In genomic region chr3:40290396-40290795, GRCh38 we compare ENCODE assay signal across 18 cellular contexts. TPM values are rescaled to one million over a fixed set of nuclear protein-coding genes. Genes with fewer than 3 reads are reported as not detected.
DNase-seq lines count a peak whose midpoint lies in the region; ATAC-seq and TF ChIP-seq lines count a peak whose summit lies in the region.
"Had no signal": no experiment of that assay in that cellular context is flagged by ENCODE, and none has a peak within 500 bp of the region (broad histone marks: within the 10 kb centered on the region; RNA-seq: fewer than 3 reads in every experiment).

No MANE protein-coding gene starts in this region.

- peak; percentile 46 for ATAC-seq in naive thymus-derived CD4-positive, alpha-beta T cell

- DNase-seq in H7 (peak; percentile 17), OCI-M1 (lab: John Stamatoyannopoulos, UW) (peak; percentile 20), endodermal cell (peak; percentile 71), CD14-positive monocyte (ENCODE audit: low spot score) (no peak), C1 segment of cervical spinal cord (lab: John Stamatoyannopoulos, UW) (no peak)
- DNase-seq in naive thymus-derived CD4-positive, alpha-beta T cell = no peak
- DNase-seq in activated T-helper 1 cell treated with anti-CD3 and anti-CD28 coated beads, Interleukin-12 subunit alpha, Interleukin-12 subunit beta, Interleukin-2, Interleukin-4 antibody, amounts not matched to agents 30 ng/mL and 10 ng/mL and 1 ng/mL, durations not matched to agents 14 hours and 24 hours and 36 hours (ENCODE audit: low spot score) = no peak
- DNase-seq: activated CD8-positive, alpha-beta memory T cell treated with anti-CD3 and anti-CD28 coated beads for 24 hours; activated naive CD8-positive, alpha-beta T cell treated with anti-CD3 and anti-CD28 coated beads, Interleukin-2, amount 10 ng/mL, durations not matched to agents 7 days and 5 days; cerebellar nuclear complex; GM23248; kidney glomerular epithelial cell; NCI-H1694 treated with DMSO at 0.1 percent for 48 hours; NCI-H69; stimulated activated CD4-positive, alpha-beta T cell treated with anti-CD3 and anti-CD28 coated beads, Interleukin-1b, Interleukin-23, amount 100 ng/mL, for 48 hours; uterus had no signal

- no peak overlapping the region for H3K27ac Mint-ChIP-seq in endodermal cell
- peak overlapping the region in 1 of 9 donors; percentile 36 for H3K27ac Mint-ChIP-seq in naive thymus-derived CD4-positive, alpha-beta T cell
- H3K27ac Mint-ChIP-seq in CD14-positive monocyte = no peak overlapping the region
- no peak overlapping the region for H3K27ac Mint-ChIP-seq in activated T-helper 1 cell treated with anti-CD3 and anti-CD28 coated beads, Interleukin-12 subunit alpha, Interleukin-12 subunit beta, Interleukin-2, Interleukin-4 antibody, amounts not matched to agents 30 ng/mL and 10 ng/mL and 1 ng/mL, durations not matched to agents 14 hours and 24 hours and 36 hours
- H3K27ac Mint-ChIP-seq: activated naive CD8-positive, alpha-beta T cell treated with anti-CD3 and anti-CD28 coated beads, Interleukin-2, amount 10 ng/mL, durations not matched to agents 7 days and 5 days; progenitor cell of endocrine pancreas; T-helper 2 cell treated with Interferon-gamma antibody and Interleukin-4, amounts not matched to agents 5 μg/mL and 100 μg/mL, for 36 hours had no signal

- no peak overlapping the region for H3K27ac ChIP-seq in endodermal cell (ENCODE audit: low read depth, low read length)
- no peak overlapping the region for H3K27ac ChIP-seq in naive thymus-derived CD4-positive, alpha-beta T cell (ENCODE audit: low read depth, low read length)
- H3K27ac ChIP-seq: GM23248, uterus had no signal

- no peak for TF ChIP-seq CTCF in endodermal cell (conservative IDR thresholded peaks at IDR 0.05)
- TF ChIP-seq CTCF in CD14-positive monocyte (IDR thresholded peaks at IDR 0.05) = no peak

- H3K4me3 Mint-ChIP-seq in endodermal cell (no peak overlapping the region), CD14-positive monocyte (no peak overlapping the region)
- H3K4me3 Mint-ChIP-seq in naive thymus-derived CD4-positive, alpha-beta T cell = no peak overlapping the region
- H3K4me3 Mint-ChIP-seq in activated T-helper 1 cell treated with anti-CD3 and anti-CD28 coated beads, Interleukin-12 subunit alpha, Interleukin-12 subunit beta, Interleukin-2, Interleukin-4 antibody, amounts not matched to agents 30 ng/mL and 10 ng/mL and 1 ng/mL, durations not matched to agents 14 hours and 24 hours and 36 hours = no peak overlapping the region
- H3K4me3 Mint-ChIP-seq: activated naive CD8-positive, alpha-beta T cell treated with anti-CD3 and anti-CD28 coated beads, Interleukin-2, amount 10 ng/mL, durations not matched to agents 7 days and 5 days; T-helper 2 cell treated with Interferon-gamma antibody and Interleukin-4, amounts not matched to agents 5 μg/mL and 100 μg/mL, for 36 hours had no signal

- H3K4me3 ChIP-seq in H7 (ENCODE audit: insufficient read depth, low read depth, low read length) = no peak overlapping the region
- peak overlapping the region; percentile 10 for H3K4me3 ChIP-seq in endodermal cell (ENCODE audit: low read length)
- no peak overlapping the region for H3K4me3 ChIP-seq in naive thymus-derived CD4-positive, alpha-beta T cell (ENCODE audit: low read length)
- H3K4me3 ChIP-seq: GM23248, uterus had no signal

- POLR2A ChIA-PET in naive thymus-derived CD4-positive, alpha-beta T cell (lab: Charles Lee) = no interaction called here

- no peaks in the 10 kb centered on the region for H3K36me3 Mint-ChIP-seq in endodermal cell (ENCODE audit: low read depth)
- peaks cover 4 to 72% (median 49%) of the 10 kb centered on the region in 5 donors for H3K36me3 Mint-ChIP-seq in naive thymus-derived CD4-positive, alpha-beta T cell
- H3K36me3 Mint-ChIP-seq in CD14-positive monocyte = peaks cover 14 to 16% of the 10 kb centered on the region in 2 donors
- peaks cover 2% of the 10 kb centered on the region for H3K36me3 Mint-ChIP-seq in activated T-helper 1 cell treated with anti-CD3 and anti-CD28 coated beads, Interleukin-12 subunit alpha, Interleukin-12 subunit beta, Interleukin-2, Interleukin-4 antibody, amounts not matched to agents 30 ng/mL and 10 ng/mL and 1 ng/mL, durations not matched to agents 14 hours and 24 hours and 36 hours (ENCODE audit: low read depth)

- peaks cover 2% of the 10 kb centered on the region for H3K4me1 ChIP-seq in endodermal cell (ENCODE audit: control insufficient read depth, insufficient read depth, low read length)
- H3K4me1 ChIP-seq in naive thymus-derived CD4-positive, alpha-beta T cell (ENCODE audit: control insufficient read depth in 2 of 2, insufficient read depth in 2 of 2, low read length in 2 of 2) = no peaks in the 10 kb centered on the region
- H3K4me1 ChIP-seq: uterus had no signal

- H3K36me3 ChIP-seq in H7 (replicated peaks; ENCODE audit: control insufficient read depth, insufficient read depth, low read length) (no peaks in the 10 kb centered on the region), endodermal cell (ENCODE audit: control insufficient read depth, insufficient read depth, low read length) (no peaks in the 10 kb centered on the region)
- peaks cover 0 to 14% (median 0%) of the 10 kb centered on the region in 3 experiments for H3K36me3 ChIP-seq in naive thymus-derived CD4-positive, alpha-beta T cell (ENCODE audit: control insufficient read depth in 2 of 3, insufficient read depth in 3 of 3, low read length in 3 of 3)
- H3K36me3 ChIP-seq: uterus had no signal

- H3K9ac ChIP-seq in endodermal cell (ENCODE audit: extremely low read depth, low read length, poor library complexity, severe bottlenecking) = no peak overlapping the region
- H3K9ac ChIP-seq: GM23248 had no signal

- H3K27me3 ChIP-seq in H7 (ENCODE audit: control insufficient read depth, insufficient read depth, low read length) (no peaks in the 10 kb centered on the region), endodermal cell (ENCODE audit: control insufficient read depth, insufficient read depth, low read length, poor library complexity, severe bottlenecking) (no peaks in the 10 kb centered on the region)
- no peaks in the 10 kb centered on the region for H3K27me3 ChIP-seq in naive thymus-derived CD4-positive, alpha-beta T cell (ENCODE audit: control insufficient read depth in 2 of 2, insufficient read depth in 2 of 2, low read length in 2 of 2)
- H3K27me3 ChIP-seq: uterus had no signal

- H3K9me3 ChIP-seq in endodermal cell (ENCODE audit: control insufficient read depth, low read length) = peaks cover 20% of the 10 kb centered on the region
- H3K9me3 ChIP-seq in naive thymus-derived CD4-positive, alpha-beta T cell (ENCODE audit: control insufficient read depth in 2 of 3, low read length in 3 of 3) = no peaks in the 10 kb centered on the region
- H3K9me3 ChIP-seq: uterus had no signal

- CTCF ChIA-PET in naive thymus-derived CD4-positive, alpha-beta T cell (lab: Charles Lee) = interaction anchor here (0.6 kb wide), 1 partner anchor 896 kb away, joined by 3 read pairs; no protein-coding TSS in a partner anchor

- peaks cover 34% of the 10 kb centered on the region for H3K4me1 Mint-ChIP-seq in endodermal cell
- H3K4me1 Mint-ChIP-seq in naive thymus-derived CD4-positive, alpha-beta T cell = peaks cover 0 to 2% (median 0%) of the 10 kb centered on the region in 7 donors
- no peaks in the 10 kb centered on the region for H3K4me1 Mint-ChIP-seq in CD14-positive monocyte
- no peaks in the 10 kb centered on the region for H3K4me1 Mint-ChIP-seq in activated T-helper 1 cell treated with anti-CD3 and anti-CD28 coated beads, Interleukin-12 subunit alpha, Interleukin-12 subunit beta, Interleukin-2, Interleukin-4 antibody, amounts not matched to agents 30 ng/mL and 10 ng/mL and 1 ng/mL, durations not matched to agents 14 hours and 24 hours and 36 hours (ENCODE audit: low read depth)

- WGBS in endodermal cell (ENCODE audit: insufficient coverage in 1 of 2, insufficient read length in 1 of 2), 2 experiments = 94 to 100% methylated on average over 3 to 6 of the region's 6 CpGs

- intact Hi-C loops in naive thymus-derived CD4-positive, alpha-beta T cell (cut with micrococcal nuclease) = no loop called here
- intact Hi-C loops in CD14-positive monocyte (cut with micrococcal nuclease) = no loop called here
- intact Hi-C loops in activated T-helper 1 cell treated with anti-CD3 and anti-CD28 coated beads, Interleukin-12 subunit alpha, Interleukin-12 subunit beta, Interleukin-2, Interleukin-4 antibody, amounts not matched to agents 30 ng/mL and 10 ng/mL and 1 ng/mL, durations not matched to agents 14 hours and 24 hours and 36 hours (cut with micrococcal nuclease) = no loop called here

- H3K9me3 Mint-ChIP-seq in endodermal cell (no peaks in the 10 kb centered on the region), CD14-positive monocyte (peaks cover 6 to 14% (median 9%) of the 10 kb centered on the region in 7 donors)
- peaks cover 1 to 7% (median 4%) of the 10 kb centered on the region in 11 donors for H3K9me3 Mint-ChIP-seq in naive thymus-derived CD4-positive, alpha-beta T cell
- peaks cover under 1% of the 10 kb centered on the region for H3K9me3 Mint-ChIP-seq in activated T-helper 1 cell treated with anti-CD3 and anti-CD28 coated beads, Interleukin-12 subunit alpha, Interleukin-12 subunit beta, Interleukin-2, Interleukin-4 antibody, amounts not matched to agents 30 ng/mL and 10 ng/mL and 1 ng/mL, durations not matched to agents 14 hours and 24 hours and 36 hours
- H3K9me3 Mint-ChIP-seq: T-helper 2 cell treated with Interferon-gamma antibody and Interleukin-4, amounts not matched to agents 5 μg/mL and 100 μg/mL, for 36 hours had no signal

- H3K27me3 Mint-ChIP-seq in endodermal cell (ENCODE audit: insufficient read depth) (no peaks in the 10 kb centered on the region), CD14-positive monocyte (ENCODE audit: low read depth in 3 of 3) (peaks cover 0 to 2% (median 0%) of the 10 kb centered on the region in 3 donors)
- no peaks in the 10 kb centered on the region for H3K27me3 Mint-ChIP-seq in naive thymus-derived CD4-positive, alpha-beta T cell
- no peaks in the 10 kb centered on the region for H3K27me3 Mint-ChIP-seq in activated T-helper 1 cell treated with anti-CD3 and anti-CD28 coated beads, Interleukin-12 subunit alpha, Interleukin-12 subunit beta, Interleukin-2, Interleukin-4 antibody, amounts not matched to agents 30 ng/mL and 10 ng/mL and 1 ng/mL, durations not matched to agents 14 hours and 24 hours and 36 hours (ENCODE audit: insufficient read depth)
- H3K27me3 Mint-ChIP-seq: activated naive CD8-positive, alpha-beta T cell treated with anti-CD3 and anti-CD28 coated beads, Interleukin-2, amount 10 ng/mL, durations not matched to agents 7 days and 5 days; progenitor cell of endocrine pancreas had no signal

RNA-seq across cellular contexts. Expression of gene EIF1B, which starts 19.1 kb away (rescaled TPM):
- 16.0 and 17.3 TPM in 2 replicates for total RNA-seq in H7 (2014; rRNA removed; shearing (Covaris generic))
- 10 to 100 TPM; 67.4 to 83.8 TPM for total RNA-seq in endodermal cell
- 178 TPM for polyA plus RNA-seq in endodermal cell (2013, experiment 1 of 2)
- 154 TPM for polyA plus RNA-seq in endodermal cell (2013, experiment 2 of 2)
- 10 to 100 TPM; 34.5 to 82.0 (median 53.3) TPM for total RNA-seq in naive thymus-derived CD4-positive, alpha-beta T cell
- polyA plus RNA-seq in naive thymus-derived CD4-positive, alpha-beta T cell = 10 to 100 TPM; 36.9 to 49.8 TPM
- polyA plus RNA-seq in CD14-positive monocyte = 10 to 100 TPM; 51.8 to 70.8 TPM
- 49.1 and 49.6 TPM in 2 replicates for total RNA-seq in activated T-helper 1 cell treated with anti-CD3 and anti-CD28 coated beads, Interleukin-12 subunit alpha, Interleukin-12 subunit beta, Interleukin-2, Interleukin-4 antibody, amounts not matched to agents 30 ng/mL and 10 ng/mL and 1 ng/mL, durations not matched to agents 14 hours and 24 hours and 36 hours

Comparison
In these comparisons a context has a peak if more than half of its experiments do, and no peak if none do; other contexts are left out.
1. DNase-seq: peak in H7 (single experiment), OCI-M1 (single experiment) and endodermal cell (single experiment); none in naive thymus-derived CD4-positive, alpha-beta T cell (0 of 9), CD14-positive monocyte (single experiment), activated T-helper 1 cell treated with anti-CD3 and anti-CD28 coated beads, Interleukin-12 subunit alpha, Interleukin-12 subunit beta, Interleukin-2, Interleukin-4 antibody, amounts not matched to agents 30 ng/mL and 10 ng/mL and 1 ng/mL, durations not matched to agents 14 hours and 24 hours and 36 hours (single experiment) and C1 segment of cervical spinal cord (0 of 14).